Comparison of ENCODE assay signal across 9 cellular contexts in genomic region chr2:54763636-54764291, GRCh38. TPM values are rescaled to one million over a fixed set of nuclear protein-coding genes. Genes with fewer than 3 reads are reported as not detected.
DNase-seq lines count a peak whose midpoint lies in the region; ATAC-seq and TF ChIP-seq lines count a peak whose summit lies in the region.
"Had no signal": no experiment of that assay in that cellular context is flagged by ENCODE, and none has a peak within 500 bp of the region (broad histone marks: within the 10 kb centered on the region; RNA-seq: fewer than 3 reads in every experiment).

No MANE protein-coding gene starts in this region.

- no peak overlapping the region for H3K27ac Mint-ChIP-seq in HFFc6
- no peak overlapping the region for H3K27ac Mint-ChIP-seq in CD8-positive, alpha-beta T cell

- DNase-seq in NCI-H345 (lab: John Stamatoyannopoulos, UW) (peak; percentile 1), NCI-H345 treated with DMSO at 0.1 percent for 48 hours (lab: John Stamatoyannopoulos, UW; ENCODE audit: unreplicated experiment) (no peak), HFFc6 (no peak), mucosa of descending colon (peak in 2 of 3 donors; percentile 25 to 41), right atrium auricular region (ENCODE audit: low spot score) (no peak)
- DNase-seq in CD8-positive, alpha-beta T cell: no peak

- no peaks in the 10 kb centered on the region for H3K9me3 Mint-ChIP-seq in HFFc6
- H3K9me3 Mint-ChIP-seq in CD8-positive, alpha-beta T cell: no peaks in the 10 kb centered on the region

- no peak overlapping the region for H3K27ac ChIP-seq in right atrium auricular region
- H3K27ac ChIP-seq in CD8-positive, alpha-beta T cell (ENCODE audit: low read depth, low read length): no peak overlapping the region
- H3K27ac ChIP-seq: coronary artery had no signal

- H3K4me3 Mint-ChIP-seq in HFFc6: no peak overlapping the region
- H3K4me3 Mint-ChIP-seq in CD8-positive, alpha-beta T cell: no peak overlapping the region

- peak; percentile 44 for ATAC-seq in mucosa of descending colon
- no peak for ATAC-seq in GM18519 (IDR thresholded peaks at IDR 0.05; ENCODE audit: low FRiP score, unreplicated experiment)
- ATAC-seq in CD8-positive, alpha-beta T cell: no peak

- H3K27me3 ChIP-seq in right atrium auricular region: no peaks in the 10 kb centered on the region
- H3K27me3 ChIP-seq in CD8-positive, alpha-beta T cell (ENCODE audit: insufficient read depth, low read length): no peaks in the 10 kb centered on the region

- H3K36me3 ChIP-seq in mucosa of descending colon (ENCODE audit: low read depth): no peaks in the 10 kb centered on the region
- H3K36me3 ChIP-seq in right atrium auricular region: no peaks in the 10 kb centered on the region
- H3K36me3 ChIP-seq in CD8-positive, alpha-beta T cell (ENCODE audit: insufficient read depth, low read length): no peaks in the 10 kb centered on the region

- H3K36me3 Mint-ChIP-seq in HFFc6 (ENCODE audit: low read depth): no peaks in the 10 kb centered on the region
- no peaks in the 10 kb centered on the region for H3K36me3 Mint-ChIP-seq in CD8-positive, alpha-beta T cell

- TF ChIP-seq CTCF in HFFc6 (IDR thresholded peaks at IDR 0.05) (peak; percentile 45), WI38 (IDR thresholded peaks at IDR 0.05; ENCODE audit: low read depth, low read length) (peak; percentile 25; the same call in 1 of the 2 replicates), mucosa of descending colon (IDR thresholded peaks at IDR 0.05) (no peak), right atrium auricular region (IDR thresholded peaks at IDR 0.05) (no peak)
- TF ChIP-seq CTCF in CD8-positive, alpha-beta T cell (IDR thresholded peaks at IDR 0.05): no peak

- no peaks in the 10 kb centered on the region for H3K27me3 Mint-ChIP-seq in HFFc6 (ENCODE audit: insufficient read depth)
- no peaks in the 10 kb centered on the region for H3K27me3 Mint-ChIP-seq in CD8-positive, alpha-beta T cell (ENCODE audit: low read depth)

- CTCF ChIA-PET in CD8-positive, alpha-beta T cell (lab: Charles Lee): no interaction called here

- no peaks in the 10 kb centered on the region for H3K9me3 ChIP-seq in mucosa of descending colon
- no peaks in the 10 kb centered on the region for H3K9me3 ChIP-seq in right atrium auricular region
- H3K9me3 ChIP-seq in CD8-positive, alpha-beta T cell (ENCODE audit: low read length): no peaks in the 10 kb centered on the region

- H3K4me1 Mint-ChIP-seq in HFFc6 (ENCODE audit: low read depth): peaks cover 31% of the 10 kb centered on the region
- H3K4me1 Mint-ChIP-seq in CD8-positive, alpha-beta T cell (ENCODE audit: low read depth): no peaks in the 10 kb centered on the region

- intact Hi-C loops in mucosa of descending colon (cut with DNase I, micrococcal nuclease): no loop called here
- intact Hi-C loops in CD8-positive, alpha-beta T cell (cut with DNase I, micrococcal nuclease): no loop called here

- POLR2A ChIA-PET in CD8-positive, alpha-beta T cell (lab: Charles Lee): no interaction called here

- H3K4me1 ChIP-seq in mucosa of descending colon (ENCODE audit: low read depth) (no peaks in the 10 kb centered on the region), right atrium auricular region (no peaks in the 10 kb centered on the region)
- no peaks in the 10 kb centered on the region for H3K4me1 ChIP-seq in CD8-positive, alpha-beta T cell (ENCODE audit: insufficient read depth, low read length)

- H3K4me3 ChIP-seq in WI38 (ENCODE audit: low read depth, low read length) (no peak overlapping the region), mucosa of descending colon (no peak overlapping the region), right atrium auricular region (no peak overlapping the region)
- no peak overlapping the region for H3K4me3 ChIP-seq in CD8-positive, alpha-beta T cell (ENCODE audit: low read depth, low read length)
- H3K4me3 ChIP-seq: coronary artery had no signal

RNA-seq across cellular contexts. Expression of gene EML6, which starts 40.3 kb away (rescaled TPM):
- under 1 TPM; 0.05 to 0.37 (median 0.25) TPM for total RNA-seq in HFFc6 (2021; fragmentation: NEBNext Ultra II Directional; extraction: Animal tissue kit (Norgen Biotek cat#: 25700))
- total RNA-seq in mucosa of descending colon (1 to 10 TPM; 3.4 to 7.3 (median 5.3) TPM), right atrium auricular region (1 to 10 TPM; 1.1 to 1.2 TPM)
- total RNA-seq in CD8-positive, alpha-beta T cell: under 1 TPM; 0.35 to 0.81 TPM

Comparison
In these comparisons a context has a peak if more than half of its experiments do, and no peak if none do; other contexts are left out.
1. DNase-seq: peak in NCI-H345 (single experiment) and mucosa of descending colon (2 of 3); none in NCI-H345 treated with DMSO at 0.1 percent for 48 hours (single experiment), HFFc6 (single experiment), right atrium auricular region (single experiment) and CD8-positive, alpha-beta T cell (0 of 7).
2. CTCF ChIP-seq: peak in HFFc6 (single experiment) and WI38 (single experiment); none in mucosa of descending colon (single experiment), right atrium auricular region (0 of 2) and CD8-positive, alpha-beta T cell (single experiment).